Comparison of ENCODE assay signal across 1 cellular context in genomic region chr17:41666708-41667279, GRCh38.
TF ChIP-seq lines count a peak whose summit lies in the region.

No MANE protein-coding gene starts in this region.

TF ChIP-seq in SK-N-SH, 30 proteins besides CTCF, POLR2A, EP300 and RAD21 (continued from another document):
- peak; percentile 62 for TF ChIP-seq SMC3 (IDR thresholded peaks at IDR 0.05; ENCODE audit: low read depth, low read length)
